Comparison of ENCODE assay signal across 29 cellular contexts in genomic region chr9:32863291-32863690, GRCh38.
"Had no signal": no experiment of that assay in that cellular context is flagged by ENCODE, and none has a peak within 500 bp of the region (broad histone marks: within the 10 kb centered on the region; RNA-seq: fewer than 3 reads in every experiment).

No MANE protein-coding gene starts in this region.

- ATAC-seq: activated CD8-positive, alpha-beta memory T cell treated with anti-CD3 and anti-CD28 coated beads, Interleukin-2, amount 10 ng/mL, durations not matched to agents 7 days and 5 days; activated naive CD8-positive, alpha-beta T cell treated with anti-CD3 and anti-CD28 coated beads, Interleukin-2, amount 50 U/mL, for 24 hours; Right ventricle myocardium inferior had no signal

- DNase-seq: activated CD4-positive, alpha-beta memory T cell treated with anti-CD3 and anti-CD28 coated beads, Interleukin-2, amount 10 ng/mL, durations not matched to agents 7 days and 5 days; activated CD4-positive, alpha-beta T cell treated with anti-CD3 and anti-CD28 coated beads for 1 hour; activated CD4-positive, alpha-beta T cell treated with anti-CD3 and anti-CD28 coated beads for 48 hours; activated CD4-positive, CD25-positive, alpha-beta regulatory T cell; activated CD8-positive, alpha-beta memory T cell treated with anti-CD3 and anti-CD28 coated beads for 24 hours; activated CD8-positive, alpha-beta memory T cell treated with anti-CD3 and anti-CD28 coated beads, Interleukin-2, amount 10 ng/mL, durations not matched to agents 7 days and 5 days; activated CD8-positive, alpha-beta memory T cell treated with anti-CD3 and anti-CD28 coated beads, Interleukin-2, amount 50 U/mL, for 48 hours; activated effector memory CD4-positive, alpha-beta T cell treated with Interleukin-2 at 50 U/mL for 16 hours; activated naive CD4-positive, alpha-beta T cell treated with anti-CD3 and anti-CD28 coated beads, Interleukin-2, amount 10 ng/mL, durations not matched to agents 7 days and 5 days; activated naive CD8-positive, alpha-beta T cell treated with anti-CD3 and anti-CD28 coated beads, Interleukin-2, amount 50 U/mL, for 24 hours; activated T-cell treated with anti-CD3 and anti-CD28 coated beads, Interleukin-2, amount 50 U/mL, for 48 hours; anterior cingulate cortex; caudate nucleus; cerebellar nuclear complex; Kasumi-1; KG1; MG63; NCI-H1048; NCI-H1105 treated with DMSO at 0.1 percent for 48 hours; NCI-H1694; NCI-H1930; NCI-H2107; NCI-H510A; NCI-H82; PC-9; SIG-M5; T1000; WERI-Rb-1 had no signal
